Comparison of ENCODE assay signal across 8 cellular contexts in genomic region chr1:32988665-32989064, GRCh38. TPM values are rescaled to one million over a fixed set of nuclear protein-coding genes. Genes with fewer than 3 reads are reported as not detected.
DNase-seq lines count a peak whose midpoint lies in the region; ATAC-seq and TF ChIP-seq lines count a peak whose summit lies in the region.

No MANE protein-coding gene starts in this region.

- H3K27ac Mint-ChIP-seq in CD8-positive, alpha-beta T cell: no peak overlapping the region

- in situ Hi-C loops in Panc1 (cut with HindIII; ENCODE audit: low pct_unique_long_range_greater_than_20kb, low sequenced_read_pairs): no loop called here

- no peaks in the 10 kb centered on the region for H3K9me3 Mint-ChIP-seq in CD8-positive, alpha-beta T cell

- no TSS peak for BruUV-seq in Panc1 (replicated peaks; lab: Mats Ljungman, UMichigan)

- peaks cover 10% of the 10 kb centered on the region for H3K4me1 Mint-ChIP-seq in CD8-positive, alpha-beta T cell (ENCODE audit: low read depth)

- no peaks in the 10 kb centered on the region for H3K9me3 ChIP-seq in BLaER1 treated with 17β-estradiol and CSF1 and Interleukin-3, amounts not matched to agents 10 nM and 100 nM (replicated peaks in 1 of 11)
- H3K9me3 ChIP-seq in Panc1 (ENCODE audit: control insufficient read depth, insufficient read depth, low read depth, low read length): no peaks in the 10 kb centered on the region
- H3K9me3 ChIP-seq in ovary: no peaks in the 10 kb centered on the region
- no peaks in the 10 kb centered on the region for H3K9me3 ChIP-seq in CD8-positive, alpha-beta T cell (ENCODE audit: low read length)

- H3K27me3 ChIP-seq in BLaER1 treated with 17β-estradiol and CSF1 and Interleukin-3, amounts not matched to agents 10 nM and 100 nM: no peaks in the 10 kb centered on the region
- H3K27me3 ChIP-seq in Panc1 (ENCODE audit: control insufficient read depth, insufficient read depth, low read length) (no peaks in the 10 kb centered on the region), ovary (no peaks in the 10 kb centered on the region)
- H3K27me3 ChIP-seq in CD8-positive, alpha-beta T cell (ENCODE audit: insufficient read depth, low read length): no peaks in the 10 kb centered on the region

- peaks cover 73 to 98% (median 95%) of the 10 kb centered on the region in 10 experiments for H3K4me1 ChIP-seq in BLaER1 treated with 17β-estradiol and CSF1 and Interleukin-3, amounts not matched to agents 10 nM and 100 nM
- H3K4me1 ChIP-seq in Panc1 (ENCODE audit: control insufficient read depth, insufficient read depth, low read length) (peaks cover 8% of the 10 kb centered on the region; the same call in 1 of the 2 replicates), ovary (ENCODE audit: insufficient read depth) (peaks cover 10% of the 10 kb centered on the region)
- peaks cover 5% of the 10 kb centered on the region for H3K4me1 ChIP-seq in CD8-positive, alpha-beta T cell (ENCODE audit: insufficient read depth, low read length)

- DNase-seq in Panc1 (ENCODE audit: low read depth, low spot score) (no peak), epithelial cell of esophagus (ENCODE audit: low read depth) (peak; percentile 88), ovary (peak in 1 of 5 donors; percentile 47), NCI-H82 (lab: John Stamatoyannopoulos, UW) (no peak)
- no peak for DNase-seq in CD8-positive, alpha-beta T cell

- POLR2A ChIA-PET in Panc1 (lab: Charles Lee): no interaction called here
- POLR2A ChIA-PET in CD8-positive, alpha-beta T cell (lab: Charles Lee): no interaction called here

- peak overlapping the region in 4 of 10 experiments; percentile 15 to 35 (median 24); a peak in 4 of 20 replicates for H3K4me3 ChIP-seq in BLaER1 treated with 17β-estradiol and CSF1 and Interleukin-3, amounts not matched to agents 10 nM and 100 nM
- no peak overlapping the region for H3K4me3 ChIP-seq in Panc1 (ENCODE audit: low read depth in 2 of 2, low read length in 2 of 2)
- no peak overlapping the region for H3K4me3 ChIP-seq in epithelial cell of esophagus (ENCODE audit: low read length)
- no peak overlapping the region for H3K4me3 ChIP-seq in ovary
- no peak overlapping the region for H3K4me3 ChIP-seq in CD8-positive, alpha-beta T cell (ENCODE audit: low read depth, low read length)

- no peak overlapping the region for H3K4me3 Mint-ChIP-seq in CD8-positive, alpha-beta T cell

- ATAC-seq in Panc1 (peak; percentile 10; the same call in 1 of the 2 replicates), HG02642 (IDR thresholded peaks at IDR 0.05; ENCODE audit: poor library complexity, unreplicated experiment) (no peak), GM18867 (IDR thresholded peaks at IDR 0.05; ENCODE audit: unreplicated experiment) (no peak)
- ATAC-seq in CD8-positive, alpha-beta T cell: no peak

- peak overlapping the region; percentile 89 to 99 (median 97) for H3K4me2 ChIP-seq in BLaER1 treated with 17β-estradiol and CSF1 and Interleukin-3, amounts not matched to agents 10 nM and 100 nM

- H4K20me1 ChIP-seq in BLaER1 treated with 17β-estradiol and CSF1 and Interleukin-3, amounts not matched to agents 10 nM and 100 nM: no peaks in the 10 kb centered on the region

- peak overlapping the region; percentile 51 to 100 (median 99); a peak in 21 of 22 replicates for H3K27ac ChIP-seq in BLaER1 treated with 17β-estradiol and CSF1 and Interleukin-3, amounts not matched to agents 10 nM and 100 nM
- peak overlapping the region; percentile 49 for H3K27ac ChIP-seq in Panc1 (ENCODE audit: low read length)
- peak overlapping the region; percentile 6 to 53 for H3K27ac ChIP-seq in ovary
- no peak overlapping the region for H3K27ac ChIP-seq in CD8-positive, alpha-beta T cell (ENCODE audit: low read depth, low read length)

- CTCF ChIA-PET in Panc1 (lab: Charles Lee): interaction anchor here (0.5 to 1.0 kb wide), 3 partner anchors 31 to 468 kb away, joined by 4 to 5 read pairs (median 4); no protein-coding TSS in a partner anchor
- CTCF ChIA-PET in CD8-positive, alpha-beta T cell (lab: Charles Lee): interaction anchor here (1.1 kb wide), 1 partner anchor 16 kb away, joined by 4 read pairs; no protein-coding TSS in a partner anchor

- intact Hi-C loops in Panc1 (cut with micrococcal nuclease; ENCODE audit: unreplicated experiment) (no loop called here), ovary (cut with DNase I) (loop anchor here in 1 of 4 donors (10.0 kb wide), 1 partner anchor 56 kb away; no protein-coding TSS in a partner anchor)
- intact Hi-C loops in CD8-positive, alpha-beta T cell (cut with DNase I, micrococcal nuclease): no loop called here

- TF ChIP-seq POLR2A in ovary (IDR thresholded peaks at IDR 0.05): no peak

- no peak for TF ChIP-seq EP300 in ovary (IDR thresholded peaks at IDR 0.05)

- H3K36me3 ChIP-seq in BLaER1 treated with 17β-estradiol and CSF1 and Interleukin-3, amounts not matched to agents 10 nM and 100 nM: 0 out of 22 replicates have a peak, but pooled peaks cover 0 to 6% (median 0%) of the 10 kb centered on the region in 11 experiments
- no peaks in the 10 kb centered on the region for H3K36me3 ChIP-seq in Panc1 (ENCODE audit: control insufficient read depth, insufficient read depth, low read length)
- no peaks in the 10 kb centered on the region for H3K36me3 ChIP-seq in ovary
- no peaks in the 10 kb centered on the region for H3K36me3 ChIP-seq in CD8-positive, alpha-beta T cell (ENCODE audit: insufficient read depth, low read length)

- H3K36me3 Mint-ChIP-seq in CD8-positive, alpha-beta T cell: no peaks in the 10 kb centered on the region

- peak overlapping the region; percentile 53 to 96 (median 85); a peak in 21 of 22 replicates for H3K9ac ChIP-seq in BLaER1 treated with 17β-estradiol and CSF1 and Interleukin-3, amounts not matched to agents 10 nM and 100 nM

- no peak for TF ChIP-seq CTCF in Panc1 (IDR thresholded peaks at IDR 0.05)
- no peak for TF ChIP-seq CTCF in epithelial cell of esophagus (IDR thresholded peaks at IDR 0.05; ENCODE audit: insufficient read depth, low read depth, low read length, missing control alignments)
- TF ChIP-seq CTCF in ovary (IDR thresholded peaks at IDR 0.05): no peak
- TF ChIP-seq CTCF in CD8-positive, alpha-beta T cell (IDR thresholded peaks at IDR 0.05): no peak

- no peaks in the 10 kb centered on the region for H3K27me3 Mint-ChIP-seq in CD8-positive, alpha-beta T cell (ENCODE audit: low read depth)

RNA-seq across cellular contexts. Expression of gene RNF19B, which starts 24.1 kb away (rescaled TPM):
- total RNA-seq in Panc1 (2021; ENCODE audit: unreplicated experiment) (29.1 TPM), ovary (10 to 100 TPM; 13.2 to 38.0 (median 15.0) TPM)
- 20.4 TPM for polyA plus RNA-seq in Panc1 (2012; ENCODE audit: insufficient read length)
- 10 to 100 TPM; 11.2 to 18.9 TPM for polyA plus RNA-seq in ovary
- 10 to 100 TPM; 43.9 to 44.6 TPM for total RNA-seq in CD8-positive, alpha-beta T cell

RNA-seq across cellular contexts. Expression of gene AK2, which starts 48.0 kb away (rescaled TPM):
- total RNA-seq in Panc1 (2021; ENCODE audit: unreplicated experiment) (213 TPM), ovary (100 to 1,000 TPM in 5 of 7 donors, 10 to 100 TPM in 2; 92.2 to 135 (median 115) TPM)
- 184 TPM for polyA plus RNA-seq in Panc1 (2012; ENCODE audit: insufficient read length)
- 100 to 1,000 TPM in 1 of 2 donors, 10 to 100 TPM in 1; 52.9 to 150 TPM for polyA plus RNA-seq in ovary
- total RNA-seq in CD8-positive, alpha-beta T cell: 10 to 100 TPM; 24.3 to 24.9 TPM
